15 cellular contexts compared by ENCODE assay signal in the genomic region with DNA sequence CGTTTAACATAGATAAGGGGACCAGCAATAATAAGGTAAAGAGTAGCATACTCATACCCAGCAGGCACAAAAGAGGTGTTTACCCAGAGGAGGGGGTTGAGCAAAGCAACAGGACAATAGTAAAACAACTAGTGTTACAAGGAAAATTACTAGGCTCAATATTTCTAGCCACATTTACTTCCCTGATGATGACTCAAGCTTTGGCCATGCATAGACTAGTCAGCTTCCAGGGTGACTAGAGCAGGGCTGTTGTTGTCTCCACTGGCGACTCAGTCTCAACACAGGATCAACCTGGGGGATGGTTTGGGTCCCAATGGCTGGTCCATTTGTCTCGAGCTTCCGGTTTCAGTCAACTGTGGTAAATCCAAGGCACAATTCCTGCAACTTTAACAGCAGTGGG.
A peak's percentile ranks its signal among the peaks of the same experiment; 100 is the strongest.
DNase-seq lines count a peak whose midpoint lies in the region; ATAC-seq and FAIRE-seq lines count a peak whose summit lies in the region.
"Had no signal": no experiment of that assay in that cellular context is flagged by ENCODE, and none has a peak within 500 bp of the region (broad histone marks: within the 10 kb centered on the region; RNA-seq: fewer than 3 reads in every experiment).

No MANE protein-coding gene starts in this region.

- no peaks in the 10 kb centered on the region for H3K9me3 ChIP-seq in adipocyte (ENCODE audit: control insufficient read depth, low read length)
- H3K9me3 ChIP-seq: suprapubic skin had no signal

- peaks cover 61% of the 10 kb centered on the region for H3K4me1 ChIP-seq in adipocyte (ENCODE audit: control insufficient read depth, insufficient read depth, low read length)
- H3K4me1 ChIP-seq: suprapubic skin had no signal

- DNase-seq in DMS53 (lab: John Stamatoyannopoulos, UW) (peak; percentile 27), DMS53 treated with DMSO at 0.1 percent for 48 hours (lab: John Stamatoyannopoulos, UW; ENCODE audit: unreplicated experiment) (no peak), adipocyte (ENCODE audit: low read depth) (peak; percentile 51), glomerular visceral epithelial cell (ENCODE audit: extremely low spot score) (peak; percentile 42), urothelium cell line (ENCODE audit: low spot score) (peak; percentile 25), epidermal melanocyte (ENCODE audit: insufficient read length, low spot score) (no peak), NCI-H748 (lab: John Stamatoyannopoulos, UW; ENCODE audit: unreplicated experiment) (no peak)
- DNase-seq: activated naive CD4-positive, alpha-beta T cell treated with anti-CD3 and anti-CD28 coated beads, Interleukin-2, amount 10 ng/mL, durations not matched to agents 7 days and 5 days; cerebellar nuclear complex; NCI-H146; NCI-H526; Right ventricle myocardium superior had no signal

- peak overlapping the region; percentile 12 for H3K4me3 ChIP-seq in adipocyte (ENCODE audit: low read length)
- H3K4me3 ChIP-seq: suprapubic skin had no signal

- FAIRE-seq in urothelium cell line (lab: Jason Lieb, UNC): no peak
- FAIRE-seq: frontal cortex had no signal

- peak overlapping the region; percentile 78 for H3K9ac ChIP-seq in adipocyte (ENCODE audit: low read length)

- ATAC-seq in GM18873 (IDR thresholded peaks at IDR 0.05; ENCODE audit: low FRiP score, unreplicated experiment): no peak

- H3K36me3 ChIP-seq in adipocyte (ENCODE audit: control insufficient read depth, insufficient read depth, low read length, severe bottlenecking): no peaks in the 10 kb centered on the region
- H3K36me3 ChIP-seq: suprapubic skin had no signal

- H3K27me3 ChIP-seq in adipocyte (replicated peaks; ENCODE audit: control insufficient read depth, insufficient read depth, low read length): no peaks in the 10 kb centered on the region
- H3K27me3 ChIP-seq: suprapubic skin had no signal

Comparison
In these comparisons a context has a peak if more than half of its experiments do, and no peak if none do; other contexts are left out.
1. DNase-seq: peak in DMS53 (single experiment), adipocyte (single experiment), glomerular visceral epithelial cell (single experiment) and urothelium cell line (single experiment); none in DMS53 treated with DMSO at 0.1 percent for 48 hours (single experiment), epidermal melanocyte (single experiment) and NCI-H748 (single experiment).